Comparison of ENCODE assay signal across 9 cellular contexts in genomic region chr3:48684054-48684349, GRCh38. TPM values are rescaled to one million over a fixed set of nuclear protein-coding genes. Genes with fewer than 3 reads are reported as not detected.
A peak's percentile ranks its signal among the peaks of the same experiment; 100 is the strongest.
DNase-seq lines count a peak whose midpoint lies in the region; ATAC-seq, FAIRE-seq and TF ChIP-seq lines count a peak whose summit lies in the region.
"Had no signal": no experiment of that assay in that cellular context is flagged by ENCODE, and none has a peak within 500 bp of the region (broad histone marks: within the 10 kb centered on the region; RNA-seq: fewer than 3 reads in every experiment).

No MANE protein-coding gene starts in this region.

- H3K23ac ChIP-seq in trophoblast cell (ENCODE audit: low read length): no peak overlapping the region

- no peak overlapping the region for H3K14ac ChIP-seq in trophoblast cell (ENCODE audit: low read length)

- peaks cover 27% of the 10 kb centered on the region for H3K79me2 ChIP-seq in Loucy (ENCODE audit: insufficient read depth, low read length)
- H3K79me2 ChIP-seq in osteoblast (ENCODE audit: insufficient read depth, low read length): peaks cover 24% of the 10 kb centered on the region
- H3K79me2 ChIP-seq in trophoblast cell (ENCODE audit: control insufficient read depth, insufficient read depth, low read length, poor library complexity): peaks cover 5% of the 10 kb centered on the region

- H4K8ac ChIP-seq in trophoblast cell (ENCODE audit: low read depth, low read length): no peak overlapping the region

- peaks cover 0 to 50% (median 28%) of the 10 kb centered on the region in 4 donors for H3K4me1 Mint-ChIP-seq in CD4-positive, CD25-positive, alpha-beta regulatory T cell

- no peak overlapping the region for H2AK5ac ChIP-seq in trophoblast cell (ENCODE audit: low read length)

- H3K9me2 ChIP-seq in Loucy (replicated peaks; ENCODE audit: low read depth, low read length): no peaks in the 10 kb centered on the region

- peak overlapping the region; percentile 84 for H3K4me2 ChIP-seq in Loucy (ENCODE audit: low read depth, low read length, poor library complexity, severe bottlenecking)
- H3K4me2 ChIP-seq in osteoblast (ENCODE audit: insufficient read depth, low read length): peak overlapping the region; percentile 99
- no peak overlapping the region for H3K4me2 ChIP-seq in trophoblast cell (ENCODE audit: low read length)

- no peak overlapping the region for H3K27ac Mint-ChIP-seq in CD4-positive, CD25-positive, alpha-beta regulatory T cell

- no CpG with 5 or more reads among the region's 8 CpGs for WGBS in trophoblast cell (ENCODE audit: extremely low coverage, insufficient coverage, insufficient read length)

- no peak overlapping the region for H3K4me3 ChIP-seq in CD4-positive, CD25-positive, alpha-beta regulatory T cell (ENCODE audit: low read depth, low read length)
- H3K4me3 ChIP-seq in Loucy (ENCODE audit: low read length, poor library complexity, severe bottlenecking) (peak overlapping the region; percentile 97), dorsolateral prefrontal cortex (peak overlapping the region in 58 of 59 donors; percentile 45 to 100 (median 94)), osteoblast (ENCODE audit: insufficient read depth, low read length) (peak overlapping the region; percentile 96), trophoblast cell (ENCODE audit: low read depth, low read length) (no peak overlapping the region)

- H3K9ac ChIP-seq in Loucy (ENCODE audit: low read depth, low read length, poor library complexity, severe bottlenecking) (peak overlapping the region; percentile 81), trophoblast cell (ENCODE audit: low read length) (no peak overlapping the region)

- H2BK120ac ChIP-seq in trophoblast cell (ENCODE audit: insufficient read depth, low read length, poor library complexity): no peak overlapping the region

- H3F3A ChIP-seq in Loucy (ENCODE audit: low read depth): peaks cover 3% of the 10 kb centered on the region; the same call in 1 of the 2 replicates

- TF ChIP-seq POLR2A in GM12891 (IDR thresholded peaks at IDR 0.05; ENCODE audit: low read depth, low read length): no peak

- TF ChIP-seq CTCF in Loucy (conservative IDR thresholded peaks at IDR 0.05; ENCODE audit: low read length) (no peak), dorsolateral prefrontal cortex (IDR thresholded peaks at IDR 0.05 in 54 of 56, conservative IDR thresholded peaks at IDR 0.05 in 2 of 56; ENCODE audit: low read depth in 1 of 56, partially characterized antibody in 56 of 56) (no peak), osteoblast (IDR thresholded peaks at IDR 0.05; ENCODE audit: extremely low read depth, low read depth, low read length) (no peak)

- no peaks in the 10 kb centered on the region for H3K9me3 Mint-ChIP-seq in CD4-positive, CD25-positive, alpha-beta regulatory T cell

- no peaks in the 10 kb centered on the region for H3K9me3 ChIP-seq in CD4-positive, CD25-positive, alpha-beta regulatory T cell (ENCODE audit: control insufficient read depth in 2 of 2, low read length in 2 of 2)
- H3K9me3 ChIP-seq in Loucy (ENCODE audit: insufficient read depth, low read depth, low read length): no peaks in the 10 kb centered on the region
- no peaks in the 10 kb centered on the region for H3K9me3 ChIP-seq in osteoblast (ENCODE audit: low read depth, low read length)
- peaks cover 2% of the 10 kb centered on the region for H3K9me3 ChIP-seq in trophoblast cell (ENCODE audit: insufficient read depth, low read depth, low read length)

- intact Hi-C loops in dorsolateral prefrontal cortex (cut with DNase I): loop anchor here in 1 of 2 donors (10.0 kb wide), 1 partner anchor 161 kb away; the partner anchor contains the start of gene PRKAR2A

- H3K27ac ChIP-seq in CD4-positive, CD25-positive, alpha-beta regulatory T cell (ENCODE audit: insufficient read depth, low read length, poor library complexity, severe bottlenecking): no peak overlapping the region
- peak overlapping the region in 53 of 59 donors; percentile 1 to 97 (median 69) for H3K27ac ChIP-seq in dorsolateral prefrontal cortex
- no peak overlapping the region for H3K27ac ChIP-seq in osteoblast (ENCODE audit: low read depth, low read length)
- no peak overlapping the region for H3K27ac ChIP-seq in trophoblast cell (ENCODE audit: low read depth, low read length)

- no peak overlapping the region for H3K18ac ChIP-seq in trophoblast cell (ENCODE audit: low read length)

- H3K27me3 Mint-ChIP-seq in CD4-positive, CD25-positive, alpha-beta regulatory T cell: no peaks in the 10 kb centered on the region

- no peak for FAIRE-seq in GM12891 (lab: Jason Lieb, UNC)

- H3K4me1 ChIP-seq in CD4-positive, CD25-positive, alpha-beta regulatory T cell (ENCODE audit: control insufficient read depth, insufficient read depth, low read length, poor library complexity, severe bottlenecking): peaks cover 32% of the 10 kb centered on the region
- H3K4me1 ChIP-seq in Loucy (ENCODE audit: insufficient read depth, low read length, poor library complexity, severe bottlenecking) (peaks cover 15% of the 10 kb centered on the region), osteoblast (ENCODE audit: insufficient read depth, low read length) (peaks cover 21% of the 10 kb centered on the region), trophoblast cell (ENCODE audit: control insufficient read depth in 1 of 2, insufficient read depth in 2 of 2, low read length in 2 of 2) (peaks cover 11% of the 10 kb centered on the region in 2 experiments)

- no peak for DNase-seq in CD4-positive, CD25-positive, alpha-beta regulatory T cell
- DNase-seq in dorsolateral prefrontal cortex (no peak), osteoblast (ENCODE audit: insufficient read length, low spot score, missing footprints) (peak; percentile 84), GM12891 (ENCODE audit: insufficient read length, low spot score) (no peak), trophoblast cell (no peak), dedifferentiated amniotic fluid mesenchymal stem cell (ENCODE audit: extremely low spot score) (no peak)
- DNase-seq: NCI-H345 had no signal

- no peak overlapping the region for H4K91ac ChIP-seq in trophoblast cell (ENCODE audit: low read depth, low read length)

- H2AFZ ChIP-seq in Loucy (ENCODE audit: low read length): no peak overlapping the region
- H2AFZ ChIP-seq in osteoblast (ENCODE audit: low read length): no peak overlapping the region
- no peak overlapping the region for H2AFZ ChIP-seq in trophoblast cell (ENCODE audit: insufficient read depth, low read length, poor library complexity)

- H4K20me1 ChIP-seq in Loucy (ENCODE audit: insufficient read depth, low read length, poor library complexity, severe bottlenecking) (peaks cover 14% of the 10 kb centered on the region), osteoblast (ENCODE audit: insufficient read depth, low read length) (peaks cover 17% of the 10 kb centered on the region)

- H3K27me3 ChIP-seq in CD4-positive, CD25-positive, alpha-beta regulatory T cell (ENCODE audit: control insufficient read depth, insufficient read depth, low read length): no peaks in the 10 kb centered on the region
- H3K27me3 ChIP-seq in Loucy (ENCODE audit: insufficient read depth, low read length, poor library complexity, severe bottlenecking) (no peaks in the 10 kb centered on the region), dorsolateral prefrontal cortex (no peaks in the 10 kb centered on the region), osteoblast (ENCODE audit: insufficient read depth, low read length) (no peaks in the 10 kb centered on the region), trophoblast cell (ENCODE audit: insufficient read depth, low read length) (no peaks in the 10 kb centered on the region)

- H3K79me1 ChIP-seq in trophoblast cell (ENCODE audit: low read length): peaks cover 2% of the 10 kb centered on the region

- peak overlapping the region in 3 of 4 donors; percentile 58 to 86 (median 83) for H3K4me3 Mint-ChIP-seq in CD4-positive, CD25-positive, alpha-beta regulatory T cell

- no peak overlapping the region for H4K12ac ChIP-seq in trophoblast cell (ENCODE audit: low read depth, low read length)

- ATAC-seq in CD4-positive, CD25-positive, alpha-beta regulatory T cell (ENCODE audit: low read depth in 2 of 2): no peak
- no peak for ATAC-seq in HG03520 (IDR thresholded peaks at IDR 0.05; ENCODE audit: unreplicated experiment)

- H2BK5ac ChIP-seq in trophoblast cell (ENCODE audit: low read depth, low read length, poor library complexity): no peak overlapping the region

- peaks cover 21% of the 10 kb centered on the region for H3K36me3 Mint-ChIP-seq in CD4-positive, CD25-positive, alpha-beta regulatory T cell

- no peak overlapping the region for H2BK12ac ChIP-seq in trophoblast cell (ENCODE audit: low read length)

- H3K4ac ChIP-seq in trophoblast cell (ENCODE audit: low read depth, low read length): no peak overlapping the region

- H3K36me3 ChIP-seq in CD4-positive, CD25-positive, alpha-beta regulatory T cell (ENCODE audit: control insufficient read depth, insufficient read depth, low read length): peaks cover 35% of the 10 kb centered on the region
- H3K36me3 ChIP-seq in Loucy (ENCODE audit: insufficient read depth, low read length): peaks cover 45% of the 10 kb centered on the region; the same call in 1 of the 2 replicates
- H3K36me3 ChIP-seq in osteoblast (ENCODE audit: insufficient read depth, low read length): peaks cover 49% of the 10 kb centered on the region
- peaks cover 56 to 57% of the 10 kb centered on the region in 2 experiments for H3K36me3 ChIP-seq in trophoblast cell (ENCODE audit: control insufficient read depth in 1 of 2, insufficient read depth in 2 of 2, low read length in 2 of 2)

RNA-seq across cellular contexts. Expression of gene NCKIPSD, which starts 1.7 kb away (rescaled TPM):
- total RNA-seq in CD4-positive, CD25-positive, alpha-beta regulatory T cell: 19.2 TPM
- polyA plus RNA-seq in CD4-positive, CD25-positive, alpha-beta regulatory T cell: 10 to 100 TPM in 2 of 4 donors, 1 to 10 TPM in 2; 6.4 to 11.6 (median 10.3) TPM
- 100 to 1,000 TPM in 69 of 120 experiments, 10 to 100 TPM in 51; 66.3 to 147 (median 103) TPM for total RNA-seq in dorsolateral prefrontal cortex
- 17.1 and 17.7 TPM in 2 replicates for total RNA-seq in osteoblast
- 22.4 TPM for polyA plus RNA-seq in GM12891 (2012; ENCODE audit: low read depth, missing spikeins)
- 18.3 and 18.9 TPM in 2 replicates for polyA plus RNA-seq in trophoblast cell (2013)

RNA-seq across cellular contexts. Expression of gene CELSR3, which starts 21.3 kb away (rescaled TPM):
- 8.8 TPM for total RNA-seq in CD4-positive, CD25-positive, alpha-beta regulatory T cell
- polyA plus RNA-seq in CD4-positive, CD25-positive, alpha-beta regulatory T cell: under 1 TPM; 0.31 to 0.53 (median 0.37) TPM
- 10 to 100 TPM; 21.5 to 68.6 (median 39.9) TPM for total RNA-seq in dorsolateral prefrontal cortex
- 1.2 and 1.4 TPM in 2 replicates for total RNA-seq in osteoblast
- 0.35 TPM for polyA plus RNA-seq in GM12891 (2012; ENCODE audit: low read depth, missing spikeins)
- 3.5 TPM in 2 replicates for polyA plus RNA-seq in trophoblast cell (2013)

RNA-seq across cellular contexts. Expression of gene IP6K2, which starts 33.0 kb away (rescaled TPM):
- 107 TPM for total RNA-seq in CD4-positive, CD25-positive, alpha-beta regulatory T cell
- 10 to 100 TPM; 54.0 to 58.6 (median 55.8) TPM for polyA plus RNA-seq in CD4-positive, CD25-positive, alpha-beta regulatory T cell
- total RNA-seq in dorsolateral prefrontal cortex (100 to 1,000 TPM in 31 of 120 experiments, 10 to 100 TPM in 89; 63.9 to 128 (median 92.9) TPM), osteoblast (38.0 and 44.9 TPM in 2 replicates)
- polyA plus RNA-seq in GM12891 (2012; ENCODE audit: low read depth, missing spikeins): 59.7 TPM
- 117 and 119 TPM in 2 replicates for polyA plus RNA-seq in trophoblast cell (2013)

RNA-seq across cellular contexts. Expression of gene SLC26A6, which starts 48.7 kb away (rescaled TPM):
- total RNA-seq in CD4-positive, CD25-positive, alpha-beta regulatory T cell: 25.1 TPM
- 1 to 10 TPM; 3.2 to 6.7 (median 5.9) TPM for polyA plus RNA-seq in CD4-positive, CD25-positive, alpha-beta regulatory T cell
- total RNA-seq in dorsolateral prefrontal cortex (10 to 100 TPM in 97 of 120 experiments, 1 to 10 TPM in 23; 5.6 to 28.6 (median 13.1) TPM), osteoblast (26.2 and 30.8 TPM in 2 replicates)
- 6.7 TPM for polyA plus RNA-seq in GM12891 (2012; ENCODE audit: low read depth, missing spikeins)
- polyA plus RNA-seq in trophoblast cell (2013): 27.3 and 27.9 TPM in 2 replicates

Comparison
In these comparisons a context has a peak if more than half of its experiments do, and no peak if none do; other contexts are left out.
1. H3K27ac ChIP-seq: peak in dorsolateral prefrontal cortex (53 of 59); none in CD4-positive, CD25-positive, alpha-beta regulatory T cell (single experiment), osteoblast (single experiment) and trophoblast cell (single experiment).
2. H3K4me3 ChIP-seq: peak in Loucy (single experiment), dorsolateral prefrontal cortex (58 of 59) and osteoblast (single experiment); none in CD4-positive, CD25-positive, alpha-beta regulatory T cell (single experiment) and trophoblast cell (single experiment).